Comparison of ENCODE assay signal across 8 cellular contexts in genomic region chr14:23989734-23990445, GRCh38. TPM values are rescaled to one million over a fixed set of nuclear protein-coding genes. Genes with fewer than 3 reads are reported as not detected.
DNase-seq lines count a peak whose midpoint lies in the region; ATAC-seq and TF ChIP-seq lines count a peak whose summit lies in the region.
"Not testable (repeated sequence)": the region's sequence is repeated elsewhere in the genome, so short reads cannot be mapped to it uniquely, and the experiment has no call there.

No MANE protein-coding gene starts in this region.

- intact Hi-C loops in Right ventricle myocardium superior (cut with DNase I): loop anchor here (10.0 kb wide), 1 partner anchor 95 kb away; no protein-coding TSS in a partner anchor

- peaks cover 24% of the 10 kb centered on the region for H3K4me1 Mint-ChIP-seq in T-helper 1 cell treated with Interleukin-12 subunit alpha and Interleukin-12 subunit beta and Interleukin-4 antibody, amounts not matched to agents 30 μg/mL and 1 μg/mL, for 36 hours (ENCODE audit: low read depth)
- peaks cover 22% of the 10 kb centered on the region for H3K4me1 Mint-ChIP-seq in activated naive CD8-positive, alpha-beta T cell treated with anti-CD3 and anti-CD28 coated beads for 36 hours
- H3K4me1 Mint-ChIP-seq in nephron progenitor cell: peaks cover 34% of the 10 kb centered on the region

- peak overlapping the region; percentile 79 for H3K27ac Mint-ChIP-seq in T-helper 1 cell treated with Interleukin-12 subunit alpha and Interleukin-12 subunit beta and Interleukin-4 antibody, amounts not matched to agents 30 μg/mL and 1 μg/mL, for 36 hours
- H3K27ac Mint-ChIP-seq in activated naive CD8-positive, alpha-beta T cell treated with anti-CD3 and anti-CD28 coated beads for 36 hours; nephron progenitor cell: not testable (repeated sequence)

- ATAC-seq in Right ventricle myocardium superior (ENCODE audit: poor library complexity): not testable (repeated sequence)

- not testable (repeated sequence) for TF ChIP-seq CTCF in GM20000 (IDR thresholded peaks at IDR 0.05; ENCODE audit: extremely low read depth, missing control alignments); nephron progenitor cell (IDR thresholded peaks at IDR 0.05)

- peak; percentile 31 for DNase-seq in DMS153 treated with DMSO at 0.1 percent for 48 hours (lab: John Stamatoyannopoulos, UW; ENCODE audit: unreplicated experiment)
- peak; percentile 56 for DNase-seq in GM20000 (ENCODE audit: low spot score)
- DNase-seq in NCI-H1105 treated with DMSO at 0.1 percent for 48 hours (lab: John Stamatoyannopoulos, UW): peak; percentile 49
- not testable (repeated sequence) for DNase-seq in activated naive CD8-positive, alpha-beta T cell treated with anti-CD3 and anti-CD28 coated beads for 36 hours; nephron progenitor cell
- DNase-seq in Right ventricle myocardium superior: peak; percentile 42
- DNase-seq in superior temporal gyrus (ENCODE audit: extremely low spot score): peak; percentile 36

- not testable (repeated sequence) for H3K27me3 Mint-ChIP-seq in T-helper 1 cell treated with Interleukin-12 subunit alpha and Interleukin-12 subunit beta and Interleukin-4 antibody, amounts not matched to agents 30 μg/mL and 1 μg/mL, for 36 hours (ENCODE audit: low read depth); activated naive CD8-positive, alpha-beta T cell treated with anti-CD3 and anti-CD28 coated beads for 36 hours; nephron progenitor cell (ENCODE audit: low read depth, poor library complexity)

- not testable (repeated sequence) for H3K9me3 Mint-ChIP-seq in T-helper 1 cell treated with Interleukin-12 subunit alpha and Interleukin-12 subunit beta and Interleukin-4 antibody, amounts not matched to agents 30 μg/mL and 1 μg/mL, for 36 hours; activated naive CD8-positive, alpha-beta T cell treated with anti-CD3 and anti-CD28 coated beads for 36 hours; nephron progenitor cell

- H3K4me3 Mint-ChIP-seq in T-helper 1 cell treated with Interleukin-12 subunit alpha and Interleukin-12 subunit beta and Interleukin-4 antibody, amounts not matched to agents 30 μg/mL and 1 μg/mL, for 36 hours: peak overlapping the region; percentile 74
- peak overlapping the region; percentile 79 for H3K4me3 Mint-ChIP-seq in activated naive CD8-positive, alpha-beta T cell treated with anti-CD3 and anti-CD28 coated beads for 36 hours
- H3K4me3 Mint-ChIP-seq in nephron progenitor cell: peak overlapping the region; percentile 78

- not testable (repeated sequence) for H3K36me3 Mint-ChIP-seq in T-helper 1 cell treated with Interleukin-12 subunit alpha and Interleukin-12 subunit beta and Interleukin-4 antibody, amounts not matched to agents 30 μg/mL and 1 μg/mL, for 36 hours (ENCODE audit: low read depth); activated naive CD8-positive, alpha-beta T cell treated with anti-CD3 and anti-CD28 coated beads for 36 hours; nephron progenitor cell (ENCODE audit: low read depth)

RNA-seq across cellular contexts. Expression of gene DHRS4L2, which starts 1.2 kb away (rescaled TPM):
- 10 to 100 TPM; 18.1 to 20.8 TPM for total RNA-seq in activated naive CD8-positive, alpha-beta T cell treated with anti-CD3 and anti-CD28 coated beads for 36 hours
- 17.7 TPM for total RNA-seq in Right ventricle myocardium superior

RNA-seq across cellular contexts. Expression of gene DHRS4, which starts 36.3 kb away (rescaled TPM):
- 10 to 100 TPM; 18.0 to 21.4 TPM for total RNA-seq in activated naive CD8-positive, alpha-beta T cell treated with anti-CD3 and anti-CD28 coated beads for 36 hours
- total RNA-seq in Right ventricle myocardium superior: 28.1 TPM
